In genomic region chr11:57306156-57306876, GRCh38 we compare ENCODE assay signal across 18 cellular contexts. TPM values are rescaled to one million over a fixed set of nuclear protein-coding genes. Genes with fewer than 3 reads are reported as not detected.
DNase-seq lines count a peak whose midpoint lies in the region; ATAC-seq and TF ChIP-seq lines count a peak whose summit lies in the region.
"Had no signal": no experiment of that assay in that cellular context is flagged by ENCODE, and none has a peak within 500 bp of the region (broad histone marks: within the 10 kb centered on the region; RNA-seq: fewer than 3 reads in every experiment).

No MANE protein-coding gene starts in this region.

- H3K9ac ChIP-seq in adipocyte (ENCODE audit: low read length): no peak overlapping the region

- peak; percentile 31 for DNase-seq in H7
- DNase-seq in adipocyte (ENCODE audit: low read depth): no peak
- DNase-seq in fibroblast of pulmonary artery (ENCODE audit: low read depth): peak; percentile 42
- no peak for DNase-seq in psoas muscle
- DNase-seq in activated CD4-positive, CD25-positive, alpha-beta regulatory T cell (lab: John Stamatoyannopoulos, UW): no peak
- no peak for DNase-seq in NCI-H146 treated with DMSO at 0.1 percent for 48 hours (lab: John Stamatoyannopoulos, UW; ENCODE audit: unreplicated experiment)
- DNase-seq in AG20443 (ENCODE audit: low spot score): no peak
- no peak for DNase-seq in coronary artery (ENCODE audit: low spot score)
- DNase-seq: activated CD4-positive, alpha-beta T cell treated with anti-CD3 and anti-CD28 coated beads for 4 hours; activated T-cell treated with anti-CD3 and anti-CD28 coated beads, Interleukin-2, amount 50 U/mL, for 48 hours; natural killer cell; NCI-H2029; NCI-H774; stimulated activated CD4-positive, alpha-beta T cell treated with anti-CD3 and anti-CD28 coated beads, Interleukin-4, amount 100 ng/mL, for 4 hours had no signal

- peaks cover 32% of the 10 kb centered on the region for H3K36me3 ChIP-seq in H7 (replicated peaks; ENCODE audit: control insufficient read depth, insufficient read depth, low read length)
- H3K36me3 ChIP-seq in adipocyte (ENCODE audit: control insufficient read depth, insufficient read depth, low read length, severe bottlenecking): peaks cover 77% of the 10 kb centered on the region
- peaks cover 6 to 45% of the 10 kb centered on the region in 2 donors for H3K36me3 ChIP-seq in psoas muscle (ENCODE audit: insufficient read depth in 1 of 2, low read depth in 1 of 2)

- H3K4me1 ChIP-seq in adipocyte (ENCODE audit: control insufficient read depth, insufficient read depth, low read length) (peaks cover 67% of the 10 kb centered on the region), psoas muscle (peaks cover 54% of the 10 kb centered on the region)

- no peak for TF ChIP-seq CTCF in fibroblast of pulmonary artery (IDR thresholded peaks at IDR 0.05; ENCODE audit: low read length, missing control alignments)
- no peak for TF ChIP-seq CTCF in psoas muscle (IDR thresholded peaks at IDR 0.05)
- no peak for TF ChIP-seq CTCF in coronary artery (IDR thresholded peaks at IDR 0.05)

- H3K27ac ChIP-seq in psoas muscle (no peak overlapping the region), coronary artery (no peak overlapping the region)

- 55 to 78% (median 62%) methylated on average over 15 of the region's 15 CpGs for WGBS in psoas muscle, 3 donors

- H3K9me3 ChIP-seq in adipocyte (ENCODE audit: control insufficient read depth, low read length) (no peaks in the 10 kb centered on the region), psoas muscle (no peaks in the 10 kb centered on the region)

- intact Hi-C loops in psoas muscle (cut with DNase I): no loop called here

- H3K27me3 ChIP-seq in H7 (ENCODE audit: control insufficient read depth, insufficient read depth, low read length) (no peaks in the 10 kb centered on the region), adipocyte (replicated peaks; ENCODE audit: control insufficient read depth, insufficient read depth, low read length) (no peaks in the 10 kb centered on the region), psoas muscle (ENCODE audit: insufficient read depth in 3 of 3, low read length in 2 of 3) (no peaks in the 10 kb centered on the region)

- no peak for ATAC-seq in psoas muscle
- ATAC-seq: natural killer cell, right cardiac atrium, Right ventricle myocardium inferior had no signal

- H3K4me3 ChIP-seq in H7 (ENCODE audit: insufficient read depth, low read depth, low read length): no peak overlapping the region
- H3K4me3 ChIP-seq in adipocyte (ENCODE audit: low read length): peak overlapping the region; percentile 65
- no peak overlapping the region for H3K4me3 ChIP-seq in fibroblast of pulmonary artery (replicated peaks; ENCODE audit: low read depth, low read length)
- peak overlapping the region; percentile 68 for H3K4me3 ChIP-seq in psoas muscle
- H3K4me3 ChIP-seq in coronary artery: no peak overlapping the region

RNA-seq across cellular contexts. Expression of gene TNKS1BP1, which starts 18.4 kb away (rescaled TPM):
- total RNA-seq in H7 (2014; rRNA removed; shearing (Covaris generic)): 38.3 and 48.5 TPM in 2 replicates
- total RNA-seq in psoas muscle: 100 to 1,000 TPM in 2 of 4 donors, 10 to 100 TPM in 2; 63.9 to 288 (median 129) TPM
- polyA plus RNA-seq in psoas muscle: 100 to 1,000 TPM in 1 of 3 donors, 10 to 100 TPM in 2; 76.9 to 121 (median 79.9) TPM

RNA-seq across cellular contexts. Expression of gene SSRP1, which starts 29.4 kb away (rescaled TPM):
- total RNA-seq in H7 (2014; rRNA removed; shearing (Covaris generic)): 158 and 173 TPM in 2 replicates
- 10 to 100 TPM; 69.0 to 94.0 (median 82.4) TPM for total RNA-seq in psoas muscle
- 100 to 1,000 TPM; 101 to 138 (median 125) TPM for polyA plus RNA-seq in psoas muscle

RNA-seq across cellular contexts. Expression of gene P2RX3, which starts 31.8 kb away (rescaled TPM):
- not detected in 2 replicates for total RNA-seq in H7 (2014; rRNA removed; shearing (Covaris generic))
- under 1 TPM; 0.40 to 0.90 (median 0.43) TPM for total RNA-seq in psoas muscle
- under 1 TPM; 0.21 to 0.60 (median 0.30) TPM for polyA plus RNA-seq in psoas muscle
- total RNA-seq: lower leg skin, natural killer cell, right cardiac atrium had no signal
- polyA plus RNA-seq: BJ had no signal

Comparison
In these comparisons a context has a peak if more than half of its experiments do, and no peak if none do; other contexts are left out.
1. DNase-seq: peak in H7 (single experiment) and fibroblast of pulmonary artery (single experiment); none in adipocyte (single experiment), psoas muscle (0 of 2), activated CD4-positive, CD25-positive, alpha-beta regulatory T cell (0 of 4), NCI-H146 treated with DMSO at 0.1 percent for 48 hours (single experiment), AG20443 (single experiment) and coronary artery (single experiment).
2. H3K4me3 ChIP-seq: peak in adipocyte (single experiment) and psoas muscle (single experiment); none in H7 (single experiment), fibroblast of pulmonary artery (single experiment) and coronary artery (single experiment).